Comparison of ENCODE assay signal across 18 cellular contexts in the genomic region with DNA sequence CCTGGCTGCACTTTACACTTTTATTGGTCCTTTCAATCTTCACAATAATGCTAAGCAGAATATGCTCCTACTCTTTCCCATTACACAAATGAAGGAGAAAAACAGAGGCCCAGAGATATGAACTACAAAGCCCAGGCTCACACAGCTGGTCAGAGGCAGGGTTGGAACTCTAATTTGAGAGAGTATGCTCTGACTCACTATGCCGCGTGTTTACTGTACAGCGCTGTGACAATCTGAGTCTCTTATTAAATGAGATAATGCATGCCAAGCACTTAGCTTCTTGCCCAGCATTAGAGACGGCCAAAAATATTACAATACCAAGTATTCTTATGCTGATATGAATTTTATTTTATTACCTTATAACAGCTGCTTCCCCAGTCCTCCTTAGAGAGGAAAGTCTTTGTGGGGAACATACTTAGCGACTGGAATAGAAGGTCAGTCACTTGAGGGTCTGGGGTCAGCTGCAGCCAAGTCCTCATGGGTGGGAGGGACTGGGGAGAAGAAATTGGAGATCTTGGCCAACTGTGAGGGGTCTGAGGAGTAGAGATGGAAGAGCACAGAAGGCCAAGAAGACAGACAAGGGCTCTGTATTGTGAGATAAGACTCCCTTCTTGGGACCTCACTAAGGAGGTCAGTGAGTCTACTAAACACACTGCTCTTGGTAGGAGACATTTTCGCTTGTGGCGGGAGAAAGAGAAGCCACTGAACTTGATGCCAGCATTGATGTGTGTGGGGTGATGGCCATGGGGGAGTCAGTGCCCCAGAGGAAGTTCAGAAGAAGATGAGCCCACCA.
DNase-seq lines count a peak whose midpoint lies in the region; ATAC-seq, FAIRE-seq and TF ChIP-seq lines count a peak whose summit lies in the region.
"Had no signal": no experiment of that assay in that cellular context is flagged by ENCODE, and none has a peak within 500 bp of the region (broad histone marks: within the 10 kb centered on the region; RNA-seq: fewer than 3 reads in every experiment).

No MANE protein-coding gene starts in this region.

- H4K91ac ChIP-seq in mesenchymal stem cell (ENCODE audit: low read length): peak overlapping the region; percentile 58

- H3K18ac ChIP-seq in mesenchymal stem cell (ENCODE audit: low read depth in 1 of 2, low read length in 2 of 2): peak overlapping the region; percentile 45 to 61

- intact Hi-C loops in heart left ventricle (cut with DNase I) (loop anchor here in 1 of 10 donors (5.0 kb wide), 1 partner anchor 118 kb away; no protein-coding TSS in a partner anchor), cardiac septum (cut with DNase I) (no loop called here), K562 (cut with micrococcal nuclease) (no loop called here)

- H3K4me3 ChIP-seq in heart left ventricle (no peak overlapping the region), K562 (no peak overlapping the region), mesenchymal stem cell (ENCODE audit: insufficient read depth in 1 of 2, low read depth in 1 of 2, low read length in 2 of 2) (no peak overlapping the region)
- H3K4me3 ChIP-seq: A549, body of pancreas, thoracic aorta had no signal

- no peak overlapping the region for H2AK5ac ChIP-seq in mesenchymal stem cell (ENCODE audit: low read length, severe bottlenecking)

- BruUV-seq in K562 (replicated peaks; lab: Mats Ljungman, UMichigan): no TSS peak

- TF ChIP-seq RAD21 in K562 (CRISPR knock-in tag; conservative IDR thresholded peaks at IDR 0.05 in 1 of 2, IDR thresholded peaks at IDR 0.05 in 1 of 2): no peak

- WGBS in heart left ventricle, 4 donors: 81 to 88% (median 87%) methylated on average over 7 of the region's 7 CpGs
- 7% methylated on average over 7 of the region's 7 CpGs for WGBS in K562 (ENCODE audit: insufficient coverage, low coverage, missing lambda C conversion rate)
- WGBS in mesenchymal stem cell: 55% methylated on average over 6 of the region's 7 CpGs

- no peak overlapping the region for H3K4ac ChIP-seq in mesenchymal stem cell (ENCODE audit: low read depth in 1 of 2, low read length in 2 of 2)

- DNase-seq in heart left ventricle (no peak), cardiac septum (ENCODE audit: low spot score) (no peak), K562 (ENCODE audit: extremely low read depth in 1 of 4, low spot score in 3 of 4) (peak; percentile 14 to 56 (median 34)), mesenchymal stem cell (peak; percentile 80), NCI-H748 treated with DMSO at 0.1 percent for 48 hours (lab: John Stamatoyannopoulos, UW) (no peak), AML-193 (lab: John Stamatoyannopoulos, UW) (no peak)
- DNase-seq: activated CD4-positive, alpha-beta memory T cell treated with anti-CD3 and anti-CD28 coated beads for 36 hours; activated T-cell treated with anti-CD3 and anti-CD28 coated beads, Interleukin-2, amount 50 U/mL, for 24 hours; body of pancreas; Caco-2; NCI-H510A; SIG-M5; stimulated activated CD8-positive, alpha-beta memory T cell treated with anti-CD3 and anti-CD28 coated beads, Interleukin-4, amount 100 ng/mL, for 48 hours; WERI-Rb-1 had no signal

- no peak; the same call in 1 of the 2 replicates for TF ChIP-seq EP300 in K562 (IDR thresholded peaks at IDR 0.05; ENCODE audit: low read length)

- TF ChIP-seq CTCF in heart left ventricle (IDR thresholded peaks at IDR 0.05): no peak
- no peak for TF ChIP-seq CTCF in K562 (IDR thresholded peaks at IDR 0.05 in 2 of 3, conservative IDR thresholded peaks at IDR 0.05 in 1 of 3; ENCODE audit: insufficient read depth in 2 of 3, low read depth in 1 of 3, low read length in 3 of 3)

- peak overlapping the region; percentile 68 to 91 for H2BK12ac ChIP-seq in mesenchymal stem cell (ENCODE audit: low read length in 2 of 2)

- H2BK120ac ChIP-seq in mesenchymal stem cell (ENCODE audit: low read depth, low read length): peak overlapping the region; percentile 83

- H3K79me2 ChIP-seq in K562 (ENCODE audit: control insufficient read depth, insufficient read depth, low read length): no peaks in the 10 kb centered on the region

- no peaks in the 10 kb centered on the region for H3K9me1 ChIP-seq in K562 (ENCODE audit: control insufficient read depth, insufficient read depth, low read length)

- ATAC-seq in heart left ventricle: peak in 3 of 4 donors; percentile 31 to 72 (median 58)
- ATAC-seq in K562: peak; percentile 82
- ATAC-seq in HG02938 (IDR thresholded peaks at IDR 0.05; ENCODE audit: unreplicated experiment): no peak
- no peak for ATAC-seq in GM21423 (IDR thresholded peaks at IDR 0.05; ENCODE audit: unreplicated experiment)
- ATAC-seq: A549, body of pancreas had no signal

- peak overlapping the region; percentile 70 for H2AFZ ChIP-seq in K562 (ENCODE audit: low read depth, low read length)
- no peak overlapping the region for H2AFZ ChIP-seq in mesenchymal stem cell (ENCODE audit: low read depth, low read length)

- in situ Hi-C loops in K562 (cut with MboI): loop anchor here (10.0 kb wide), 1 partner anchor 344 kb away; no protein-coding TSS in a partner anchor

- H4K8ac ChIP-seq in mesenchymal stem cell (ENCODE audit: low read length): no peak overlapping the region

- CTCF ChIA-PET in K562 (lab: Yijun Ruan, JAX; ENCODE audit: low intra/inter-chr PET ratio): no interaction called here

- H3K4me2 ChIP-seq in K562 (ENCODE audit: insufficient read depth, low read length) (peak overlapping the region; percentile 46), mesenchymal stem cell (ENCODE audit: low read length, poor library complexity, severe bottlenecking) (no peak overlapping the region)
- H3K4me2 ChIP-seq: A549 had no signal

- H3K27me3 ChIP-seq in heart left ventricle (no peaks in the 10 kb centered on the region), K562 (ENCODE audit: control insufficient read depth in 2 of 2, insufficient read depth in 2 of 2, low read length in 2 of 2) (no peaks in the 10 kb centered on the region), mesenchymal stem cell (ENCODE audit: control insufficient read depth in 1 of 2, insufficient read depth in 1 of 2, low read length in 2 of 2) (no peaks in the 10 kb centered on the region)
- H3K27me3 ChIP-seq: body of pancreas had no signal

- no peak overlapping the region for H2BK5ac ChIP-seq in mesenchymal stem cell (ENCODE audit: low read depth, low read length, poor library complexity, severe bottlenecking)

- TF ChIP-seq POLR2A in heart left ventricle (IDR thresholded peaks at IDR 0.05) (no peak), K562 (conservative IDR thresholded peaks at IDR 0.05) (no peak)

- FAIRE-seq in K562 (lab: Jason Lieb, UNC): peak; percentile 76
- FAIRE-seq: A549 had no signal

- POLR2A ChIA-PET in K562 (lab: Yijun Ruan, JAX): no interaction called here

- no peak overlapping the region for H3K14ac ChIP-seq in mesenchymal stem cell (ENCODE audit: low read length in 2 of 2)

- peaks cover 0 to 7% (median 2%) of the 10 kb centered on the region in 12 donors for H3K4me1 ChIP-seq in heart left ventricle
- H3K4me1 ChIP-seq in K562 (replicated peaks in 1 of 2; ENCODE audit: control insufficient read depth in 2 of 2, insufficient read depth in 2 of 2, low read length in 2 of 2): peaks cover 3 to 26% of the 10 kb centered on the region in 2 experiments; a peak in 4 of 5 replicates
- H3K4me1 ChIP-seq in mesenchymal stem cell (ENCODE audit: control insufficient read depth, insufficient read depth, low read depth, low read length): no peaks in the 10 kb centered on the region
- H3K4me1 ChIP-seq: A549, body of pancreas, Caco-2 had no signal

- H4K20me1 ChIP-seq in K562 (replicated peaks; ENCODE audit: control insufficient read depth, insufficient read depth, low read length): no peaks in the 10 kb centered on the region

- H3K9me3 ChIP-seq in heart left ventricle (peaks cover 0 to 8% (median 0%) of the 10 kb centered on the region in 12 donors), K562 (replicated peaks; ENCODE audit: control insufficient read depth, insufficient read depth, low read depth, low read length) (no peaks in the 10 kb centered on the region), mesenchymal stem cell (ENCODE audit: control insufficient read depth, low read length) (peaks cover 10% of the 10 kb centered on the region)
- H3K9me3 ChIP-seq: A549, body of pancreas, Caco-2, thoracic aorta had no signal

- peak overlapping the region; percentile 85 for H2BK15ac ChIP-seq in mesenchymal stem cell (ENCODE audit: low read depth, poor library complexity, severe bottlenecking)

- H3K23ac ChIP-seq in mesenchymal stem cell (ENCODE audit: low read length in 2 of 2): no peak overlapping the region

- H3K27ac ChIP-seq in heart left ventricle: peak overlapping the region in 4 of 12 donors; percentile 9 to 72 (median 46)
- H3K27ac ChIP-seq in K562 (ENCODE audit: extremely low read depth, low read depth, low read length): no peak overlapping the region
- H3K27ac ChIP-seq in mesenchymal stem cell (ENCODE audit: low read length, poor library complexity, severe bottlenecking): no peak overlapping the region
- H3K27ac ChIP-seq: A549, body of pancreas, thoracic aorta, WERI-Rb-1 had no signal

- H3K9ac ChIP-seq in K562 (ENCODE audit: insufficient read depth in 1 of 2, low read depth in 2 of 2, low read length in 2 of 2) (no peak overlapping the region; a peak in 1 of 4 replicates), mesenchymal stem cell (ENCODE audit: low read length) (peak overlapping the region; percentile 67)

- no peaks in the 10 kb centered on the region for H3K36me3 ChIP-seq in heart left ventricle
- H3K36me3 ChIP-seq in K562 (ENCODE audit: control insufficient read depth, insufficient read depth, low read length): no peaks in the 10 kb centered on the region
- H3K36me3 ChIP-seq in mesenchymal stem cell (ENCODE audit: control insufficient read depth in 1 of 2, insufficient read depth in 2 of 2, low read depth in 1 of 2, low read length in 2 of 2): no peaks in the 10 kb centered on the region
- H3K36me3 ChIP-seq: thoracic aorta, WERI-Rb-1 had no signal

- no peaks in the 10 kb centered on the region for H3K79me1 ChIP-seq in mesenchymal stem cell (replicated peaks; ENCODE audit: low read length, poor library complexity, severe bottlenecking)

Comparison
In these comparisons a context has a peak if more than half of its experiments do, and no peak if none do; other contexts are left out.
1. ATAC-seq: peak in heart left ventricle (3 of 4) and K562 (single experiment); none in HG02938 (single experiment) and GM21423 (single experiment).
2. DNase-seq: peak in K562 (4 of 4) and mesenchymal stem cell (single experiment); none in heart left ventricle (0 of 5), cardiac septum (single experiment), NCI-H748 treated with DMSO at 0.1 percent for 48 hours (single experiment) and AML-193 (0 of 2).